In genomic region chr10:75111367-75111905, GRCh38 we compare ENCODE assay signal across 8 cellular contexts. TPM values are rescaled to one million over a fixed set of nuclear protein-coding genes. Genes with fewer than 3 reads are reported as not detected.
DNase-seq lines count a peak whose midpoint lies in the region; ATAC-seq and TF ChIP-seq lines count a peak whose summit lies in the region.

TSS of gene SAMD8 (plus strand) at chr10:75111656. CDS start at chr10:75150529, 38,873 bp downstream.

- H2AK5ac ChIP-seq in mesendoderm (ENCODE audit: low read length): peak within 1 kb of the TSS; percentile 11

- no peaks in the 10 kb centered on the region for H3K27me3 Mint-ChIP-seq in activated CD8-positive, alpha-beta memory T cell treated with anti-CD3 and anti-CD28 coated beads, Interleukin-2, amount 10 ng/mL, durations not matched to agents 7 days and 5 days
- no peaks in the 10 kb centered on the region for H3K27me3 Mint-ChIP-seq in effector memory CD8-positive, alpha-beta T cell

- peak within 1 kb of the TSS; percentile 81 for H3K4me2 ChIP-seq in mesendoderm (ENCODE audit: low read length)

- H2BK120ac ChIP-seq in mesendoderm (ENCODE audit: low read depth, low read length): no peak within 1 kb of the TSS

- no peaks in the 10 kb centered on the region for H3K9me3 Mint-ChIP-seq in activated CD8-positive, alpha-beta memory T cell treated with anti-CD3 and anti-CD28 coated beads, Interleukin-2, amount 10 ng/mL, durations not matched to agents 7 days and 5 days (ENCODE audit: low read depth)
- H3K9me3 Mint-ChIP-seq in effector memory CD8-positive, alpha-beta T cell: no peaks in the 10 kb centered on the region

- H3K79me2 ChIP-seq in mesendoderm (ENCODE audit: control insufficient read depth, insufficient read depth, low read length): peaks cover 16% of the 10 kb centered on the region

- peak; percentile 87 for ATAC-seq in HG03521 (IDR thresholded peaks at IDR 0.05; ENCODE audit: unreplicated experiment)
- peak; percentile 89 for ATAC-seq in activated CD8-positive, alpha-beta memory T cell treated with anti-CD3 and anti-CD28 coated beads, Interleukin-2, amount 10 ng/mL, durations not matched to agents 7 days and 5 days
- ATAC-seq in effector memory CD8-positive, alpha-beta T cell (replicated peaks): peak; percentile 80

- H2BK15ac ChIP-seq in mesendoderm (replicated peaks; ENCODE audit: low read depth): no peak within 1 kb of the TSS

- peak within 1 kb of the TSS; percentile 92 for H3K4me3 ChIP-seq in AG10803 (ENCODE audit: low read length)
- peak within 1 kb of the TSS; percentile 91 for H3K4me3 ChIP-seq in mesendoderm (ENCODE audit: low read length)

- H3K18ac ChIP-seq in mesendoderm (ENCODE audit: low read length): peak within 1 kb of the TSS; percentile 33

- peak; percentile 95 for DNase-seq in AG10803 (ENCODE audit: low read depth)
- DNase-seq in NOMO-1 treated with DMSO at 0.1 percent for 48 hours (lab: John Stamatoyannopoulos, UW; ENCODE audit: unreplicated experiment): peak; percentile 93
- DNase-seq in activated CD8-positive, alpha-beta memory T cell treated with anti-CD3 and anti-CD28 coated beads, Interleukin-2, amount 10 ng/mL, durations not matched to agents 7 days and 5 days: peak; percentile 98
- DNase-seq in effector memory CD8-positive, alpha-beta T cell: peak; percentile 91 to 94 (median 94)
- DNase-seq in mesendoderm: peak; percentile 98
- DNase-seq in stimulated activated CD8-positive, alpha-beta memory T cell treated with anti-CD3 and anti-CD28 coated beads, Interleukin-12 subunit alpha, Interleukin-12 subunit beta, amount 100 ng/mL, for 24 hours (ENCODE audit: extremely low read depth): peak; percentile 97

- peak within 1 kb of the TSS; percentile 22 for H3K4ac ChIP-seq in mesendoderm (ENCODE audit: low read depth, low read length)

- H3K27ac ChIP-seq in mesendoderm (ENCODE audit: low read depth, low read length): peak within 1 kb of the TSS; percentile 83

- peak within 1 kb of the TSS; percentile 84 for H3K4me3 Mint-ChIP-seq in activated CD8-positive, alpha-beta memory T cell treated with anti-CD3 and anti-CD28 coated beads, Interleukin-2, amount 10 ng/mL, durations not matched to agents 7 days and 5 days
- peak within 1 kb of the TSS; percentile 90 to 94 for H3K4me3 Mint-ChIP-seq in effector memory CD8-positive, alpha-beta T cell

- peaks cover 48% of the 10 kb centered on the region for H3K4me1 Mint-ChIP-seq in activated CD8-positive, alpha-beta memory T cell treated with anti-CD3 and anti-CD28 coated beads, Interleukin-2, amount 10 ng/mL, durations not matched to agents 7 days and 5 days
- peaks cover 44 to 47% of the 10 kb centered on the region in 2 donors for H3K4me1 Mint-ChIP-seq in effector memory CD8-positive, alpha-beta T cell (ENCODE audit: low read depth in 2 of 2)

- H3K27ac Mint-ChIP-seq in activated CD8-positive, alpha-beta memory T cell treated with anti-CD3 and anti-CD28 coated beads, Interleukin-2, amount 10 ng/mL, durations not matched to agents 7 days and 5 days: peak within 1 kb of the TSS; percentile 87
- H3K27ac Mint-ChIP-seq in effector memory CD8-positive, alpha-beta T cell: peak within 1 kb of the TSS; percentile 90 to 95

- no CpG with 5 or more reads among the region's 61 CpGs for WGBS in mesendoderm (ENCODE audit: extremely low coverage, insufficient coverage, low lambda C conversion rate)

- peak; percentile 83 for TF ChIP-seq POLR2A in GM19099 (IDR thresholded peaks at IDR 0.05; ENCODE audit: extremely low read depth, insufficient read length, low read depth)

- H2BK5ac ChIP-seq in mesendoderm (ENCODE audit: low read length): peak within 1 kb of the TSS; percentile 39

- H3K79me1 ChIP-seq in mesendoderm (ENCODE audit: low read length): peaks cover 5% of the 10 kb centered on the region

- no peaks in the 10 kb centered on the region for H3K27me3 ChIP-seq in mesendoderm (ENCODE audit: insufficient read depth, low read length, poor library complexity)

- H3K4me1 ChIP-seq in mesendoderm (ENCODE audit: control insufficient read depth, low read depth, low read length): peaks cover 3% of the 10 kb centered on the region

- CTCF ChIA-PET in activated CD8-positive, alpha-beta memory T cell treated with anti-CD3 and anti-CD28 coated beads, Interleukin-2, amount 10 ng/mL, durations not matched to agents 7 days and 5 days (lab: Charles Lee): interaction anchor here (1.1 to 4.9 kb wide), 8 partner anchors 13 to 870 kb away, joined by 3 to 34 read pairs (median 3); partner anchors contain the start of gene COMTD1

- no peak within 1 kb of the TSS for H4K5ac ChIP-seq in mesendoderm (ENCODE audit: low read length)

- H3K23ac ChIP-seq in mesendoderm (ENCODE audit: low read length): peak within 1 kb of the TSS; percentile 70

- H3K9ac ChIP-seq in mesendoderm (ENCODE audit: low read length): peak within 1 kb of the TSS; percentile 88

- H3K36me3 ChIP-seq in mesendoderm (ENCODE audit: control insufficient read depth, insufficient read depth, low read length): no peaks in the 10 kb centered on the region

- no peak; the same call in 1 of the 2 replicates for TF ChIP-seq CTCF in AG10803 (conservative IDR thresholded peaks at IDR 0.05; ENCODE audit: low read length)

- H3K56ac ChIP-seq in mesendoderm (ENCODE audit: low read length): peak within 1 kb of the TSS; percentile 91

- peaks cover 7% of the 10 kb centered on the region for H3K36me3 Mint-ChIP-seq in activated CD8-positive, alpha-beta memory T cell treated with anti-CD3 and anti-CD28 coated beads, Interleukin-2, amount 10 ng/mL, durations not matched to agents 7 days and 5 days
- H3K36me3 Mint-ChIP-seq in effector memory CD8-positive, alpha-beta T cell (ENCODE audit: insufficient read depth): peaks cover 26% of the 10 kb centered on the region

- H4K8ac ChIP-seq in mesendoderm (ENCODE audit: low read depth, low read length): no peak within 1 kb of the TSS

RNA-seq across cellular contexts. Expression of gene SAMD8, which starts in this region (rescaled TPM):
- total RNA-seq in activated CD8-positive, alpha-beta memory T cell treated with anti-CD3 and anti-CD28 coated beads, Interleukin-2, amount 10 ng/mL, durations not matched to agents 7 days and 5 days: 10 to 100 TPM; 13.8 TPM
- 7.3 TPM for polyA plus RNA-seq in mesendoderm (2013, experiment 1 of 2)
- 7.9 TPM for polyA plus RNA-seq in mesendoderm (2013, experiment 2 of 2)

Comparison
In these comparisons a context has a peak if more than half of its experiments do, and no peak if none do; other contexts are left out.
1. Peak in every context shown above with its lines: DNase-seq, ATAC-seq, H3K4me3 ChIP-seq and H3K27ac ChIP-seq.